Comparison of ENCODE assay signal across 20 cellular contexts in genomic region chr7:17492437-17492836, GRCh38.
DNase-seq lines count a peak whose midpoint lies in the region; ATAC-seq and TF ChIP-seq lines count a peak whose summit lies in the region.
"Had no signal": no experiment of that assay in that cellular context is flagged by ENCODE, and none has a peak within 500 bp of the region (broad histone marks: within the 10 kb centered on the region; RNA-seq: fewer than 3 reads in every experiment).

No MANE protein-coding gene starts in this region.

- no peak overlapping the region for H3K9ac ChIP-seq in endodermal cell (ENCODE audit: extremely low read depth, low read length, poor library complexity, severe bottlenecking)
- H3K9ac ChIP-seq: neural progenitor cell had no signal

- no peaks in the 10 kb centered on the region for H3K9me3 ChIP-seq in endodermal cell (ENCODE audit: control insufficient read depth, low read length)
- H3K9me3 ChIP-seq: adrenal gland, SJSA1, thoracic aorta had no signal

- no peak for DNase-seq in natural killer cell treated with Interleukin-12 subunit alpha and Interleukin-12 subunit beta and Interleukin-15 and Interleukin-18, amount 100 ng/mL, for 72 hours (ENCODE audit: low spot score)
- no peak for DNase-seq in natural killer cell
- DNase-seq in COR-L47 (lab: John Stamatoyannopoulos, UW) = no peak
- DNase-seq in endodermal cell = no peak
- DNase-seq in AG20443 (ENCODE audit: low spot score) = no peak
- DNase-seq: ACHN; activated CD4-positive, alpha-beta T cell treated with anti-CD3 and anti-CD28 coated beads, Interleukin-2, amount 10 ng/mL, durations not matched to agents 24 days and 14 days; activated T-cell treated with anti-CD3 and anti-CD28 coated beads, Interleukin-2, amount 50 U/mL, for 48 hours; adrenal gland; cerebellar nuclear complex; NCI-H1105; right cardiac atrium; stimulated activated CD4-positive, alpha-beta T cell treated with anti-CD3 and anti-CD28 coated beads, Interleukin-1b, Interleukin-23, amount 100 ng/mL, for 48 hours; T1000 had no signal

- H3K27me3 ChIP-seq in endodermal cell (ENCODE audit: control insufficient read depth, insufficient read depth, low read length, poor library complexity, severe bottlenecking) = no peaks in the 10 kb centered on the region
- H3K27me3 ChIP-seq: adrenal gland, neural progenitor cell, SJSA1 had no signal

- TF ChIP-seq CTCF in natural killer cell (IDR thresholded peaks at IDR 0.05) (no peak), endodermal cell (conservative IDR thresholded peaks at IDR 0.05) (no peak)

- no peaks in the 10 kb centered on the region for H3K36me3 ChIP-seq in endodermal cell (ENCODE audit: control insufficient read depth, insufficient read depth, low read length)
- H3K36me3 ChIP-seq: adrenal gland, neural progenitor cell, SJSA1, thoracic aorta had no signal

- WGBS in endodermal cell (ENCODE audit: insufficient coverage in 1 of 2, insufficient read length in 1 of 2), 2 experiments = 97 to 100% methylated on average over 3 to 4 of the region's 4 CpGs

- H3K27me3 Mint-ChIP-seq in natural killer cell treated with Interleukin-12 subunit alpha and Interleukin-12 subunit beta and Interleukin-15 and Interleukin-18, amount 100 ng/mL, for 72 hours = no peaks in the 10 kb centered on the region
- no peaks in the 10 kb centered on the region for H3K27me3 Mint-ChIP-seq in natural killer cell (ENCODE audit: low read depth in 2 of 2)
- no peaks in the 10 kb centered on the region for H3K27me3 Mint-ChIP-seq in endodermal cell (ENCODE audit: insufficient read depth)

- ATAC-seq in natural killer cell treated with Interleukin-12 subunit alpha and Interleukin-12 subunit beta and Interleukin-15 and Interleukin-18, amount 100 ng/mL, for 72 hours = peak; percentile 43
- ATAC-seq in natural killer cell (no peak), GM21786 (IDR thresholded peaks at IDR 0.05; ENCODE audit: unreplicated experiment) (peak; percentile 70), HG03565 (IDR thresholded peaks at IDR 0.05; ENCODE audit: unreplicated experiment) (peak; percentile 38), GM21390 (IDR thresholded peaks at IDR 0.05; ENCODE audit: unreplicated experiment) (no peak)
- ATAC-seq: right cardiac atrium had no signal

- no peaks in the 10 kb centered on the region for H3K9me3 Mint-ChIP-seq in natural killer cell treated with Interleukin-12 subunit alpha and Interleukin-12 subunit beta and Interleukin-15 and Interleukin-18, amount 100 ng/mL, for 72 hours
- H3K9me3 Mint-ChIP-seq in natural killer cell (no peaks in the 10 kb centered on the region), endodermal cell (no peaks in the 10 kb centered on the region)
- H3K9me3 Mint-ChIP-seq: neural progenitor cell had no signal

- no peak overlapping the region for H3K27ac Mint-ChIP-seq in natural killer cell treated with Interleukin-12 subunit alpha and Interleukin-12 subunit beta and Interleukin-15 and Interleukin-18, amount 100 ng/mL, for 72 hours
- H3K27ac Mint-ChIP-seq in natural killer cell = no peak overlapping the region
- H3K27ac Mint-ChIP-seq in endodermal cell = no peak overlapping the region
- H3K27ac Mint-ChIP-seq: activated CD4-positive, alpha-beta T cell treated with anti-CD3 and anti-CD28 coated beads, Interleukin-2, amount 10 ng/mL, durations not matched to agents 24 days and 14 days; neural progenitor cell had no signal

- H3K4me3 Mint-ChIP-seq in natural killer cell treated with Interleukin-12 subunit alpha and Interleukin-12 subunit beta and Interleukin-15 and Interleukin-18, amount 100 ng/mL, for 72 hours = no peak overlapping the region
- H3K4me3 Mint-ChIP-seq in natural killer cell (no peak overlapping the region), endodermal cell (no peak overlapping the region)
- H3K4me3 Mint-ChIP-seq: activated CD4-positive, alpha-beta T cell treated with anti-CD3 and anti-CD28 coated beads, Interleukin-2, amount 10 ng/mL, durations not matched to agents 24 days and 14 days; neural progenitor cell had no signal

- no peak overlapping the region for H3K4me3 ChIP-seq in endodermal cell (ENCODE audit: low read length)
- H3K4me3 ChIP-seq: adrenal gland, neural progenitor cell, SJSA1, thoracic aorta had no signal

- H3K36me3 Mint-ChIP-seq in natural killer cell treated with Interleukin-12 subunit alpha and Interleukin-12 subunit beta and Interleukin-15 and Interleukin-18, amount 100 ng/mL, for 72 hours = no peaks in the 10 kb centered on the region
- H3K36me3 Mint-ChIP-seq in natural killer cell (no peaks in the 10 kb centered on the region), endodermal cell (ENCODE audit: low read depth) (no peaks in the 10 kb centered on the region)
- H3K36me3 Mint-ChIP-seq: neural progenitor cell had no signal

- H3K4me1 Mint-ChIP-seq in natural killer cell treated with Interleukin-12 subunit alpha and Interleukin-12 subunit beta and Interleukin-15 and Interleukin-18, amount 100 ng/mL, for 72 hours (ENCODE audit: low read depth in 2 of 2) = no peaks in the 10 kb centered on the region
- no peaks in the 10 kb centered on the region for H3K4me1 Mint-ChIP-seq in natural killer cell
- peaks cover 19% of the 10 kb centered on the region for H3K4me1 Mint-ChIP-seq in endodermal cell
- H3K4me1 Mint-ChIP-seq: neural progenitor cell had no signal

- H3K4me1 ChIP-seq in endodermal cell (ENCODE audit: control insufficient read depth, insufficient read depth, low read length) = no peaks in the 10 kb centered on the region
- H3K4me1 ChIP-seq: adrenal gland, SJSA1 had no signal

- H3K27ac ChIP-seq in endodermal cell (ENCODE audit: low read depth, low read length) = no peak overlapping the region
- H3K27ac ChIP-seq: adrenal gland, neural progenitor cell, SJSA1, thoracic aorta had no signal

- intact Hi-C loops in natural killer cell (cut with micrococcal nuclease) = no loop called here

Comparison
In these comparisons a context has a peak if more than half of its experiments do, and no peak if none do; other contexts are left out.
1. ATAC-seq: peak in natural killer cell treated with Interleukin-12 subunit alpha and Interleukin-12 subunit beta and Interleukin-15 and Interleukin-18, amount 100 ng/mL, for 72 hours (2 of 2), GM21786 (single experiment) and HG03565 (single experiment); none in natural killer cell (0 of 3) and GM21390 (single experiment).